ENCODE assay signal across 1 cellular context in the genomic region with DNA sequence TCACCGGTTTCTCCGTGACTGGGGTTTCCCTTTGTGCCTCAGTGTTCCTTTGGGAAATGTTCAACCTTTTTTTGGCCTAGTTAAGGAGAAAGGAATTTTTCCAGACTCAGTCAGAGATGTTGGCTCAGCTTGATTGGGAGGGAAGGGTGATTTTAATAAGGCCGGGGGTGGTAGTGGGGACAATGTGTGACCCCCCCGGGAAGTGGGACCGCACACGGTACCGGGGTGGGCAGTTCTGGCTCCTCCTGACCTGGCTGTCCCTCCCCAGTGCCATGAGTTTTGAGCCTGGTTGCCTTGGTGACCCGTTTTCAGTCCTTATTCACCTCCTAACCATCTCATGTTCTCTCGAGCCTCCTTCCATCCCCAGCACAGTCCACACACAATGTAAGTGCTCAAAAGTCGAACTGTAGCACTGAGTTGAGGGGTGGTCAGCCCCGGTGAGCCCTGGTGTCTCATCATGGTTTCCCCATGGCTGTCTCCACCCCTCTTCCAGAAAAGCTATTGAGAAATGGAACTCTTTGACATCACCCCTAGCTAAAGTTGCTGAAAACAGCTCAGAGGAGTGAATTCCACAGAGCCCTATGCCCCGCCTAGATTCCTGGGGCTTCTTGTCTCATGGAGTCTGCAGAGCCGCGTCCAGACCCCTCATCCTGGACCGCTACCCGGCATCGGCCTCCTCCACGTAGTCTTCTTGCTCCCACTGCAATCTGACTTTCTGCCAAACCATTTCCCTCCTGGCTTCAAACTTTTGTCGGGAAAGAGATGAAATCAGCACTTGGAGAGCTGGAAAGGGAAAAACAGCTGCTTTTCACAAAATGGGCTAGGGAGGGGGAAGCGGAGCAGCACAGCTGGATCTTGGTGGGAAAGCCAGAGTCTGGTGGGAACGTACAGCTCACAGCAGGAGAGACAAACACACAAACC.
TF ChIP-seq lines count a peak whose summit lies in the region.

No MANE protein-coding gene starts in this region.

TF ChIP-seq in HCT116, 20 proteins besides CTCF, POLR2A, EP300 and RAD21 (continued from another document):
- TF ChIP-seq, protein P1, sequence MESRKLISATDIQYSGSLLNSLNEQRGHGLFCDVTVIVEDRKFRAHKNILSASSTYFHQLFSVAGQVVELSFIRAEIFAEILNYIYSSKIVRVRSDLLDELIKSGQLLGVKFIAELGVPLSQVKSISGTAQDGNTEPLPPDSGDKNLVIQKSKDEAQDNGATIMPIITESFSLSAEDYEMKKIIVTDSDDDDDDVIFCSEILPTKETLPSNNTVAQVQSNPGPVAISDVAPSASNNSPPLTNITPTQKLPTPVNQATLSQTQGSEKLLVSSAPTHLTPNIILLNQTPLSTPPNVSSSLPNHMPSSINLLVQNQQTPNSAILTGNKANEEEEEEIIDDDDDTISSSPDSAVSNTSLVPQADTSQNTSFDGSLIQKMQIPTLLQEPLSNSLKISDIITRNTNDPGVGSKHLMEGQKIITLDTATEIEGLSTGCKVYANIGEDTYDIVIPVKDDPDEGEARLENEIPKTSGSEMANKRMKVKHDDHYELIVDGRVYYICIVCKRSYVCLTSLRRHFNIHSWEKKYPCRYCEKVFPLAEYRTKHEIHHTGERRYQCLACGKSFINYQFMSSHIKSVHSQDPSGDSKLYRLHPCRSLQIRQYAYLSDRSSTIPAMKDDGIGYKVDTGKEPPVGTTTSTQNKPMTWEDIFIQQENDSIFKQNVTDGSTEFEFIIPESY (IDR thresholded peaks at IDR 0.05; ENCODE audit: extremely low read depth, insufficient replicate concordance, low read length), result no peak
